In genomic region chr3:18134386-18135082, GRCh38 we compare ENCODE assay signal across 19 cellular contexts.
DNase-seq lines count a peak whose midpoint lies in the region; ATAC-seq, FAIRE-seq and TF ChIP-seq lines count a peak whose summit lies in the region.
"Had no signal": no experiment of that assay in that cellular context is flagged by ENCODE, and none has a peak within 500 bp of the region (broad histone marks: within the 10 kb centered on the region; RNA-seq: fewer than 3 reads in every experiment).

No MANE protein-coding gene starts in this region.

- H3K4me2 ChIP-seq in astrocyte (ENCODE audit: low read length): peak overlapping the region; percentile 53

- peak; percentile 34 for FAIRE-seq in astrocyte (lab: Jason Lieb, UNC)

- H3K4me3 ChIP-seq in AG04449 (ENCODE audit: low read depth, low read length): no peak overlapping the region
- no peak overlapping the region for H3K4me3 ChIP-seq in astrocyte (ENCODE audit: insufficient read depth, low read depth, low read length)
- no peak overlapping the region for H3K4me3 ChIP-seq in BE2C (ENCODE audit: low read depth, low read length)
- no peak overlapping the region for H3K4me3 ChIP-seq in H7 (ENCODE audit: insufficient read depth, low read depth, low read length)
- H3K4me3 ChIP-seq: cardiac muscle cell, gastrocnemius medialis, SK-N-MC, vagina had no signal

- DNase-seq in AG04449 (ENCODE audit: low read depth, low spot score): peak; percentile 31
- peak; percentile 46 for DNase-seq in HFFc6
- DNase-seq in astrocyte (ENCODE audit: low read depth): peak; percentile 71
- peak; percentile 5 for DNase-seq in hepatic stellate cell (ENCODE audit: low spot score)
- DNase-seq in BE2C: no peak
- DNase-seq in H7: no peak
- DNase-seq in HUDEP-2 (lab: John Stamatoyannopoulos, UW; ENCODE audit: unreplicated experiment in 76 of 76): no peak
- DNase-seq: activated T-cell treated with anti-CD3 and anti-CD28 coated beads, Interleukin-2, amount 50 U/mL, for 4 hours; gastrocnemius medialis; left cardiac atrium; NCI-H1105 treated with DMSO at 0.1 percent for 48 hours; NCI-H82; stimulated activated CD4-positive, alpha-beta T cell treated with anti-CD3 and anti-CD28 coated beads, Interleukin-15, amount 100 ng/mL, for 24 hours had no signal

- no peak for ATAC-seq in HG03439 (IDR thresholded peaks at IDR 0.05; ENCODE audit: unreplicated experiment)
- ATAC-seq: activated T-cell treated with anti-CD3 and anti-CD28 coated beads, Interleukin-2, amount 50 U/mL, for 4 hours; gastrocnemius medialis; left cardiac atrium; WTC11 had no signal

- peak overlapping the region; percentile 45 for H3K9ac ChIP-seq in astrocyte (ENCODE audit: low read length)

- no peaks in the 10 kb centered on the region for H3K36me3 ChIP-seq in astrocyte (ENCODE audit: insufficient read depth, low read length)
- no peaks in the 10 kb centered on the region for H3K36me3 ChIP-seq in BE2C
- H3K36me3 ChIP-seq in H7 (replicated peaks; ENCODE audit: control insufficient read depth, insufficient read depth, low read length): no peaks in the 10 kb centered on the region
- H3K36me3 ChIP-seq: cardiac muscle cell, gastrocnemius medialis, neutrophil, vagina had no signal

- H3K27me3 Mint-ChIP-seq in HFFc6 (ENCODE audit: insufficient read depth) (peaks cover 1% of the 10 kb centered on the region; the same call in 1 of the 2 replicates), astrocyte (ENCODE audit: low read depth, unreplicated experiment) (no peaks in the 10 kb centered on the region)

- TF ChIP-seq CTCF in AG04449 (IDR thresholded peaks at IDR 0.05; ENCODE audit: insufficient read depth, low read length, missing control alignments) (no peak), HFFc6 (IDR thresholded peaks at IDR 0.05) (no peak), astrocyte (IDR thresholded peaks at IDR 0.05; ENCODE audit: insufficient read depth, low read depth, low read length) (no peak), BE2C (IDR thresholded peaks at IDR 0.05; ENCODE audit: low read depth, low read length) (no peak)

- H3K36me3 Mint-ChIP-seq in HFFc6 (ENCODE audit: low read depth) (no peaks in the 10 kb centered on the region), astrocyte (ENCODE audit: low read depth, unreplicated experiment) (no peaks in the 10 kb centered on the region)

- CTCF ChIA-PET in AG04449 (lab: Yijun Ruan, JAX): interaction anchor here (1.0 to 1.2 kb wide), 2 partner anchors 9 to 11 kb away, joined by 3 read pairs; no protein-coding TSS in a partner anchor

- H3K4me3 Mint-ChIP-seq in HFFc6 (peak overlapping the region; percentile 52), astrocyte (ENCODE audit: unreplicated experiment) (no peak overlapping the region)
- H3K4me3 Mint-ChIP-seq: activated T-cell treated with anti-CD3 and anti-CD28 coated beads, Interleukin-2, amount 50 U/mL, for 4 hours; WTC11 had no signal

- no peaks in the 10 kb centered on the region for H3K79me2 ChIP-seq in astrocyte (ENCODE audit: insufficient read depth, low read length)

- H3K4me1 Mint-ChIP-seq in HFFc6 (ENCODE audit: low read depth): peaks cover 37% of the 10 kb centered on the region
- peaks cover 11% of the 10 kb centered on the region for H3K4me1 Mint-ChIP-seq in astrocyte (ENCODE audit: low read depth, unreplicated experiment)

- POLR2A ChIA-PET in AG04449 (lab: Yijun Ruan, JAX): no interaction called here

- H3K9me3 ChIP-seq in astrocyte (ENCODE audit: insufficient read depth, low read depth, low read length): no peaks in the 10 kb centered on the region
- no peaks in the 10 kb centered on the region for H3K9me3 ChIP-seq in BE2C
- H3K9me3 ChIP-seq: gastrocnemius medialis, neutrophil, vagina had no signal

- H3K27ac ChIP-seq in astrocyte (ENCODE audit: low read depth, low read length): peak overlapping the region; percentile 91
- H3K27ac ChIP-seq: cardiac muscle cell, gastrocnemius medialis, neutrophil, SK-N-MC, vagina had no signal

- H2AFZ ChIP-seq in astrocyte (ENCODE audit: low read depth, low read length): peak overlapping the region; percentile 31

- H3K4me1 ChIP-seq in astrocyte (ENCODE audit: insufficient read depth, low read length) (peaks cover 16% of the 10 kb centered on the region), BE2C (no peaks in the 10 kb centered on the region)
- H3K4me1 ChIP-seq: gastrocnemius medialis, vagina had no signal

- H4K20me1 ChIP-seq in astrocyte (ENCODE audit: insufficient read depth, low read length): no peaks in the 10 kb centered on the region

- no peaks in the 10 kb centered on the region for H3K27me3 ChIP-seq in astrocyte (ENCODE audit: insufficient read depth, low read length)
- no peaks in the 10 kb centered on the region for H3K27me3 ChIP-seq in BE2C
- H3K27me3 ChIP-seq in H7 (ENCODE audit: control insufficient read depth, insufficient read depth, low read length): no peaks in the 10 kb centered on the region
- H3K27me3 ChIP-seq: cardiac muscle cell, gastrocnemius medialis, neutrophil, vagina had no signal

- H3K27ac Mint-ChIP-seq in HFFc6: peak overlapping the region; percentile 87
- H3K27ac Mint-ChIP-seq in astrocyte (ENCODE audit: unreplicated experiment): peak overlapping the region; percentile 89
- H3K27ac Mint-ChIP-seq: WTC11 had no signal

- H3K9me3 Mint-ChIP-seq in HFFc6 (no peaks in the 10 kb centered on the region), astrocyte (ENCODE audit: unreplicated experiment) (peaks cover under 1% of the 10 kb centered on the region)
- H3K9me3 Mint-ChIP-seq: activated T-cell treated with anti-CD3 and anti-CD28 coated beads, Interleukin-2, amount 50 U/mL, for 4 hours had no signal

Comparison
In these comparisons a context has a peak if more than half of its experiments do, and no peak if none do; other contexts are left out.
1. DNase-seq: peak in AG04449 (single experiment), HFFc6 (single experiment), astrocyte (single experiment) and hepatic stellate cell (single experiment); none in BE2C (single experiment), H7 (single experiment) and HUDEP-2 (0 of 76).